Comparison of ENCODE assay signal across 1 cellular context in genomic region chrX:30889147-30890125, GRCh38.
TF ChIP-seq lines count a peak whose summit lies in the region.

Gene TAB3 (minus strand): TSS chrX:30889254. CDS start chrX:30859588, 29,666 bp downstream.

TF ChIP-seq in HepG2, 621 proteins besides CTCF, POLR2A, EP300 and RAD21 (continued from another document and continues in another):
- TF ChIP-seq CBX2 (IDR thresholded peaks at IDR 0.05; ENCODE audit: low read depth, low read length) (no peak), CBX2 (CRISPR knock-in tag; IDR thresholded peaks at IDR 0.05; ENCODE audit: low read depth) (no peak), ZNF784 (CRISPR knock-in tag; IDR thresholded peaks at IDR 0.05; ENCODE audit: borderline replicate concordance) (no peak; the same call in 1 of the 2 replicates), ZBTB20 (CRISPR knock-in tag; IDR thresholded peaks at IDR 0.05; ENCODE audit: borderline replicate concordance, low read depth) (no peak), ZMYM4 (CRISPR knock-in tag; IDR thresholded peaks at IDR 0.05) (peak; percentile 98), POGZ (CRISPR knock-in tag; IDR thresholded peaks at IDR 0.05) (peak; percentile 97), SMARCC2 (IDR thresholded peaks at IDR 0.05) (no peak), HNRNPL (IDR thresholded peaks at IDR 0.05; ENCODE audit: low read depth, low read length) (0 out of 2 replicates have a peak, but pooled peaks have one; percentile 18), IKZF5 (CRISPR knock-in tag; IDR thresholded peaks at IDR 0.05) (peak; percentile 29; the same call in 1 of the 2 replicates), ZNF547 (CRISPR knock-in tag; IDR thresholded peaks at IDR 0.05) (no peak), GATAD2A (CRISPR knock-in tag; IDR thresholded peaks at IDR 0.05) (0 out of 2 replicates have a peak, but pooled peaks have one; percentile 15), ZFP37 (CRISPR knock-in tag; IDR thresholded peaks at IDR 0.05; ENCODE audit: borderline replicate concordance) (no peak), RARG (CRISPR knock-in tag; IDR thresholded peaks at IDR 0.05; ENCODE audit: low read depth) (no peak), ZNF652 (CRISPR knock-in tag; IDR thresholded peaks at IDR 0.05; ENCODE audit: borderline replicate concordance, low read depth) (no peak), ATM (IDR thresholded peaks at IDR 0.05; ENCODE audit: borderline replicate concordance) (no peak), JUN (CRISPR knock-in tag; IDR thresholded peaks at IDR 0.05) (no peak), PRDM15 (CRISPR knock-in tag; IDR thresholded peaks at IDR 0.05) (peak; percentile 99), ZNF7 (CRISPR knock-in tag; IDR thresholded peaks at IDR 0.05) (no peak), KLF11 (CRISPR knock-in tag; IDR thresholded peaks at IDR 0.05) (no peak), ZNF724P (CRISPR knock-in tag; IDR thresholded peaks at IDR 0.05; ENCODE audit: borderline replicate concordance) (0 out of 2 replicates have a peak, but pooled peaks have one; percentile 5), HDAC2 (CRISPR knock-in tag; IDR thresholded peaks at IDR 0.05) (0 out of 2 replicates have a peak, but pooled peaks have one; percentile 22), ZNF580 (CRISPR knock-in tag; IDR thresholded peaks at IDR 0.05; ENCODE audit: borderline replicate concordance, low read depth) (no peak), ZNF775 (CRISPR knock-in tag; IDR thresholded peaks at IDR 0.05; ENCODE audit: borderline replicate concordance) (no peak), ZNF451 (CRISPR knock-in tag; IDR thresholded peaks at IDR 0.05) (no peak), ZNF44 (CRISPR knock-in tag; IDR thresholded peaks at IDR 0.05) (0 out of 2 replicates have a peak, but pooled peaks have one; percentile 43), SMARCE1 (IDR thresholded peaks at IDR 0.05; ENCODE audit: borderline replicate concordance) (no peak), CCAR2 (optimal IDR thresholded peaks at IDR 0.05; ENCODE audit: low read depth, low read length) (no peak), JUNB (CRISPR knock-in tag; IDR thresholded peaks at IDR 0.05; ENCODE audit: borderline replicate concordance) (no peak), RFX3 (CRISPR knock-in tag; IDR thresholded peaks at IDR 0.05) (no peak), ZNF124 (CRISPR knock-in tag; IDR thresholded peaks at IDR 0.05) (no peak; the same call in 1 of the 2 replicates), CENPT (CRISPR knock-in tag; IDR thresholded peaks at IDR 0.05; ENCODE audit: low read depth) (no peak), ZNF616 (CRISPR knock-in tag; IDR thresholded peaks at IDR 0.05; ENCODE audit: low read depth) (no peak), E2F1 (CRISPR knock-in tag; IDR thresholded peaks at IDR 0.05) (no peak), SMAD3 (CRISPR knock-in tag; IDR thresholded peaks at IDR 0.05) (peak; percentile 38; the same call in 1 of the 2 replicates), ZNF234 (CRISPR knock-in tag; conservative IDR thresholded peaks at IDR 0.05) (no peak), ELF3 (CRISPR knock-in tag; IDR thresholded peaks at IDR 0.05) (no peak; the same call in 1 of the 2 replicates), SMAD9 (CRISPR knock-in tag; IDR thresholded peaks at IDR 0.05) (no peak), RORA (CRISPR knock-in tag; IDR thresholded peaks at IDR 0.05) (no peak), UBTF (CRISPR knock-in tag; IDR thresholded peaks at IDR 0.05) (peak; percentile 24; the same call in 1 of the 2 replicates), EHMT2 (IDR thresholded peaks at IDR 0.05; ENCODE audit: borderline replicate concordance, low read depth, low read length) (no peak), SP5 (CRISPR knock-in tag; IDR thresholded peaks at IDR 0.05; ENCODE audit: borderline replicate concordance, low read depth) (peak; percentile 28; the same call in 1 of the 2 replicates), ZNF678 (CRISPR knock-in tag; IDR thresholded peaks at IDR 0.05) (no peak), ZNF350 (CRISPR knock-in tag; IDR thresholded peaks at IDR 0.05; ENCODE audit: borderline replicate concordance, low read depth) (peak; percentile 49; the same call in 1 of the 2 replicates), NCOA5 (CRISPR knock-in tag; IDR thresholded peaks at IDR 0.05) (no peak), ZNF33A (CRISPR knock-in tag; IDR thresholded peaks at IDR 0.05; ENCODE audit: borderline replicate concordance) (no peak; the same call in 1 of the 2 replicates), E2F2 (CRISPR knock-in tag; IDR thresholded peaks at IDR 0.05; ENCODE audit: borderline replicate concordance) (no peak), ZNF879 (CRISPR knock-in tag; IDR thresholded peaks at IDR 0.05) (no peak), SPEN (CRISPR knock-in tag; IDR thresholded peaks at IDR 0.05; ENCODE audit: low read depth) (no peak; the same call in none of the 2 replicates), ZNF746 (CRISPR knock-in tag; IDR thresholded peaks at IDR 0.05) (no peak), ZHX2 (IDR thresholded peaks at IDR 0.05; ENCODE audit: low read depth) (peak; percentile 76), ZHX2 (CRISPR knock-in tag; IDR thresholded peaks at IDR 0.05; ENCODE audit: borderline replicate concordance) (no peak), TBX3 (IDR thresholded peaks at IDR 0.05; ENCODE audit: borderline replicate concordance) (no peak)
